In genomic region chr1:6414443-6414844, GRCh38 we compare ENCODE assay signal across 8 cellular contexts. TPM values are rescaled to one million over a fixed set of nuclear protein-coding genes. Genes with fewer than 3 reads are reported as not detected.
A peak's percentile ranks its signal among the peaks of the same experiment; 100 is the strongest.
DNase-seq lines count a peak whose midpoint lies in the region; ATAC-seq and TF ChIP-seq lines count a peak whose summit lies in the region.

No MANE protein-coding gene starts in this region.

- TF ChIP-seq CTCF in Loucy (conservative IDR thresholded peaks at IDR 0.05; ENCODE audit: low read length) (peak; percentile 83), gastroesophageal sphincter (IDR thresholded peaks at IDR 0.05) (peak in 1 of 4 experiments; percentile 10)

- H3K27me3 ChIP-seq in Loucy (ENCODE audit: insufficient read depth, low read length, poor library complexity, severe bottlenecking) (no peaks in the 10 kb centered on the region), gastroesophageal sphincter (peaks cover 95% of the 10 kb centered on the region)

- no peaks in the 10 kb centered on the region for H3F3A ChIP-seq in Loucy (ENCODE audit: low read depth)

- no peaks in the 10 kb centered on the region for H3K9me3 ChIP-seq in Loucy (ENCODE audit: insufficient read depth, low read depth, low read length)
- H3K9me3 ChIP-seq in gastroesophageal sphincter: no peaks in the 10 kb centered on the region

- no peaks in the 10 kb centered on the region for H4K20me1 ChIP-seq in Loucy (ENCODE audit: insufficient read depth, low read length, poor library complexity, severe bottlenecking)

- H3K9ac ChIP-seq in Loucy (ENCODE audit: low read depth, low read length, poor library complexity, severe bottlenecking): no peak overlapping the region

- H3K9me2 ChIP-seq in Loucy (replicated peaks; ENCODE audit: low read depth, low read length): no peaks in the 10 kb centered on the region

- ATAC-seq in GM21381 (IDR thresholded peaks at IDR 0.05; ENCODE audit: unreplicated experiment) (peak; percentile 83), gastroesophageal sphincter (no peak)

- H3K4me1 ChIP-seq in Loucy (ENCODE audit: insufficient read depth, low read length, poor library complexity, severe bottlenecking) (peaks cover 4% of the 10 kb centered on the region), gastroesophageal sphincter (peaks cover 0 to 10% (median 6%) of the 10 kb centered on the region in 3 donors)

- no peaks in the 10 kb centered on the region for H3K36me3 ChIP-seq in Loucy (ENCODE audit: insufficient read depth, low read length)
- no peaks in the 10 kb centered on the region for H3K36me3 ChIP-seq in gastroesophageal sphincter

- no peak for TF ChIP-seq POLR2A in gastroesophageal sphincter (IDR thresholded peaks at IDR 0.05)

- no peak overlapping the region for H3K27ac ChIP-seq in gastroesophageal sphincter

- peak overlapping the region; percentile 71 for H2AFZ ChIP-seq in Loucy (ENCODE audit: low read length)

- DNase-seq in ELF-1 (ENCODE audit: low read depth, low spot score) (peak; percentile 92), germinal center (ENCODE audit: low spot score) (peak; percentile 38)
- peak; percentile 43 to 62 for DNase-seq in activated CD4-positive, alpha-beta T cell treated with anti-CD3 and anti-CD28 coated beads, Interleukin-2, amount 50 U/mL, for 48 hours
- peak; percentile 41 for DNase-seq in stimulated activated CD4-positive, alpha-beta T cell treated with anti-CD3 and anti-CD28 coated beads, Interleukin-12 subunit alpha, Interleukin-12 subunit beta, amount 100 ng/mL, for 4 hours
- no peak for DNase-seq in central memory CD4-positive, alpha-beta T cell

- H3K4me2 ChIP-seq in Loucy (ENCODE audit: low read depth, low read length, poor library complexity, severe bottlenecking): peak overlapping the region; percentile 56

- no peaks in the 10 kb centered on the region for H3K79me2 ChIP-seq in Loucy (ENCODE audit: insufficient read depth, low read length)

- WGBS in gastroesophageal sphincter (ENCODE audit: low coverage in 1 of 2), 2 donors: 0 to 18% methylated on average over 1 to 6 of the region's 15 CpGs

- TF ChIP-seq EP300 in gastroesophageal sphincter (IDR thresholded peaks at IDR 0.05): no peak

- H3K4me3 ChIP-seq in Loucy (ENCODE audit: low read length, poor library complexity, severe bottlenecking) (peak overlapping the region; percentile 41), gastroesophageal sphincter (no peak overlapping the region)

RNA-seq across cellular contexts. Expression of gene HES2, which starts 5.3 kb away (rescaled TPM):
- 1 to 10 TPM in 1 of 4 donors, not detected in 3; 7.3 TPM for total RNA-seq in gastroesophageal sphincter

RNA-seq across cellular contexts. Expression of gene ESPN, which starts 10.1 kb away (rescaled TPM):
- total RNA-seq in gastroesophageal sphincter: under 1 TPM in 3 of 4 donors, not detected in 1; 0.47 to 0.92 (median 0.81) TPM

RNA-seq across cellular contexts. Expression of gene ACOT7, which starts 20.9 kb away (rescaled TPM):
- 10 to 100 TPM; 22.3 to 32.5 (median 25.0) TPM for total RNA-seq in gastroesophageal sphincter

RNA-seq across cellular contexts. Expression of gene TNFRSF25, which starts 51.5 kb away (rescaled TPM):
- total RNA-seq in gastroesophageal sphincter: 10 to 100 TPM in 2 of 4 donors, 1 to 10 TPM in 2; 4.2 to 11.2 (median 8.8) TPM
